In the genomic region with DNA sequence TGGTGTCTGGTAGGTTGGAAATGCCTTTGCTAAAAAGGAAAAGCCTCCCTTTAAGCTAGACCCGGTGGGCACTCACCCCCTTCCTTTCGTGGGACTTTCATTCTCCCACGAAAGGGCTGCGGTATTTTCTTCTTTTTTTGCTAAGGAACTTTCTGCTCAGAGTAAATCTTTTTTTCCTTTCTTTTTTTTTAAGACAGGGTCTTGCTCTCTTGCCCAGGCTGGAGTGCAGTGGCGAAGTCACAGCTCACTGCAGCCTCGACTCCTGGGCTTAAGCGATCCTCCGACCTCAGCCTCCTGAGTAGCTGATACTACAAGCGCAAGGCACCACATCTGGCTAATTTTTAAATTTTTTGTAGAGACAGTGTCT, we compare ENCODE assay signal across 9 cellular contexts. TPM values are rescaled to one million over a fixed set of nuclear protein-coding genes. Genes with fewer than 3 reads are reported as not detected.
A peak's percentile ranks its signal among the peaks of the same experiment; 100 is the strongest.
DNase-seq lines count a peak whose midpoint lies in the region; ATAC-seq and TF ChIP-seq lines count a peak whose summit lies in the region.
"Had no signal": no experiment of that assay in that cellular context is flagged by ENCODE, and none has a peak within 500 bp of the region (broad histone marks: within the 10 kb centered on the region; RNA-seq: fewer than 3 reads in every experiment).

No MANE protein-coding gene starts in this region.

- no peaks in the 10 kb centered on the region for H3K79me2 ChIP-seq in DND-41 (ENCODE audit: insufficient read depth, low read length)

- H3K27ac ChIP-seq in DND-41 (ENCODE audit: low read length) = no peak overlapping the region
- H3K27ac ChIP-seq in RWPE2 (ENCODE audit: poor library complexity, severe bottlenecking) = no peak overlapping the region

- H3K4me1 ChIP-seq in DND-41 (ENCODE audit: insufficient read depth, low read length) (peaks cover 16% of the 10 kb centered on the region), RWPE2 (ENCODE audit: insufficient read depth, poor library complexity, severe bottlenecking) (no peaks in the 10 kb centered on the region), skeletal muscle satellite cell (ENCODE audit: control insufficient read depth, insufficient read depth, low read length) (peaks cover 7% of the 10 kb centered on the region)

- peaks cover 5% of the 10 kb centered on the region; the same call in 1 of the 2 replicates for H4K20me1 ChIP-seq in DND-41 (ENCODE audit: insufficient read depth, low read length)

- no peaks in the 10 kb centered on the region for H3K36me3 ChIP-seq in DND-41 (ENCODE audit: insufficient read depth, low read length)
- peaks cover under 1% of the 10 kb centered on the region; the same call in 1 of the 2 replicates for H3K36me3 ChIP-seq in RWPE2 (ENCODE audit: low read depth)
- no peaks in the 10 kb centered on the region for H3K36me3 ChIP-seq in skeletal muscle satellite cell (ENCODE audit: insufficient read depth, low read length)

- H3K9ac ChIP-seq in DND-41 (ENCODE audit: low read depth, low read length) = peak overlapping the region; percentile 50
- H3K9ac ChIP-seq in skeletal muscle satellite cell (ENCODE audit: low read depth, low read length) = no peak overlapping the region

- no peaks in the 10 kb centered on the region for H3K9me3 ChIP-seq in DND-41 (ENCODE audit: insufficient read depth, low read length, severe bottlenecking)
- H3K9me3 ChIP-seq in RWPE2 (ENCODE audit: severe bottlenecking) = no peaks in the 10 kb centered on the region
- no peaks in the 10 kb centered on the region for H3K9me3 ChIP-seq in skeletal muscle satellite cell (replicated peaks; ENCODE audit: low read length)

- no peak for ATAC-seq in DND-41 (ENCODE audit: insufficient read depth, low read depth)
- ATAC-seq in RWPE2 (ENCODE audit: low read depth) = no peak
- ATAC-seq in HG03378 (IDR thresholded peaks at IDR 0.05; ENCODE audit: unreplicated experiment) = no peak

- H3K4me3 ChIP-seq in DND-41 (ENCODE audit: low read depth in 1 of 2, low read length in 2 of 2) (peak overlapping the region in 1 of 2 experiments; percentile 60; a peak in 2 of 4 replicates), RWPE2 (ENCODE audit: severe bottlenecking) (no peak overlapping the region), fibroblast of mammary gland (ENCODE audit: control insufficient read depth, low read depth, low read length) (peak overlapping the region; percentile 53), skeletal muscle satellite cell (ENCODE audit: low read length) (no peak overlapping the region)

- H3K4me2 ChIP-seq in DND-41 (ENCODE audit: insufficient read depth, low read length) (peak overlapping the region; percentile 76), skeletal muscle satellite cell (ENCODE audit: low read length) (peak overlapping the region; percentile 83)

- DNase-seq in DND-41 (no peak), RWPE2 (ENCODE audit: low spot score) (no peak), fibroblast of mammary gland (ENCODE audit: low read depth) (no peak), COLO668 (lab: John Stamatoyannopoulos, UW; ENCODE audit: unreplicated experiment) (no peak), NCI-H1417 treated with DMSO at 0.1 percent for 48 hours (lab: John Stamatoyannopoulos, UW) (no peak)
- DNase-seq in activated CD4-positive, CD25-positive, alpha-beta regulatory T cell (lab: John Stamatoyannopoulos, UW) = no peak

- no peaks in the 10 kb centered on the region for H3K27me3 ChIP-seq in DND-41 (ENCODE audit: insufficient read depth, low read length, poor library complexity)
- no peaks in the 10 kb centered on the region for H3K27me3 ChIP-seq in RWPE2 (ENCODE audit: insufficient read depth, poor library complexity, severe bottlenecking)
- H3K27me3 ChIP-seq in skeletal muscle satellite cell (ENCODE audit: control insufficient read depth, insufficient read depth, low read length) = no peaks in the 10 kb centered on the region

- peak overlapping the region; percentile 79 for H2AFZ ChIP-seq in DND-41 (ENCODE audit: low read depth, low read length)

- TF ChIP-seq CTCF in DND-41 (IDR thresholded peaks at IDR 0.05; ENCODE audit: borderline replicate concordance, extremely low read depth, low read length, poor library complexity, severe bottlenecking) (no peak), RWPE2 (IDR thresholded peaks at IDR 0.05; ENCODE audit: poor library complexity, severe bottlenecking) (peak; percentile 93), fibroblast of mammary gland (conservative IDR thresholded peaks at IDR 0.05; ENCODE audit: control insufficient read depth, insufficient read depth, low read depth, low read length) (no peak)

RNA-seq across cellular contexts. Expression of a gene that starts 4.0 kb away (rescaled TPM):
- not detected in 2 replicates for total RNA-seq in skeletal muscle satellite cell (2012; rRNA removed)
- total RNA-seq: GM12878 had no signal

RNA-seq across cellular contexts. Expression of a gene that starts 11.1 kb away (rescaled TPM):
- total RNA-seq in skeletal muscle satellite cell (2012; rRNA removed) = 18.6 and 18.8 TPM in 2 replicates

RNA-seq across cellular contexts. Expression of a gene that starts 25.9 kb away (rescaled TPM):
- total RNA-seq in skeletal muscle satellite cell (2012; rRNA removed) = 72.8 and 93.0 TPM in 2 replicates

RNA-seq across cellular contexts. Expression of a gene that starts 34.0 kb away (rescaled TPM):
- total RNA-seq in skeletal muscle satellite cell (2012; rRNA removed) = 1.3 and 1.5 TPM in 2 replicates

RNA-seq across cellular contexts. Expression of a gene that starts 41.9 kb away (rescaled TPM):
- 21.5 and 40.6 TPM in 2 replicates for total RNA-seq in skeletal muscle satellite cell (2012; rRNA removed)
